8 cellular contexts compared by ENCODE assay signal in genomic region chr6:43667245-43668150, GRCh38. TPM values are rescaled to one million over a fixed set of nuclear protein-coding genes. Genes with fewer than 3 reads are reported as not detected.
A peak's percentile ranks its signal among the peaks of the same experiment; 100 is the strongest.
DNase-seq lines count a peak whose midpoint lies in the region; ATAC-seq, FAIRE-seq and TF ChIP-seq lines count a peak whose summit lies in the region.

No MANE protein-coding gene starts in this region.

- H3K27me3 ChIP-seq in neural progenitor cell (no peaks in the 10 kb centered on the region), stomach smooth muscle (ENCODE audit: control insufficient read depth in 1 of 2, insufficient read depth in 2 of 2, low read length in 2 of 2) (no peaks in the 10 kb centered on the region)

- TF ChIP-seq EP300 in A549 (IDR thresholded peaks at IDR 0.05), result no peak

- H3K27ac Mint-ChIP-seq in neural progenitor cell, result peak overlapping the region; percentile 53

- H3K9ac ChIP-seq in neural progenitor cell, result no peak overlapping the region
- peak overlapping the region; percentile 36 to 47 for H3K9ac ChIP-seq in stomach smooth muscle (ENCODE audit: low read length in 2 of 2)

- peak overlapping the region; percentile 48; the same call in 2 of the 3 replicates for H3K4me2 ChIP-seq in A549
- H3K4me2 ChIP-seq in neural progenitor cell, result peak overlapping the region; percentile 63

- H3K36me3 ChIP-seq in neural progenitor cell (no peaks in the 10 kb centered on the region), stomach smooth muscle (ENCODE audit: control insufficient read depth in 2 of 2, insufficient read depth in 2 of 2, low read length in 2 of 2) (peaks cover 9 to 11% of the 10 kb centered on the region in 2 donors)

- H3K4me1 Mint-ChIP-seq in neural progenitor cell, result peaks cover 22% of the 10 kb centered on the region

- peak; percentile 87 to 88 for TF ChIP-seq RAD21 in A549 (conservative IDR thresholded peaks at IDR 0.05 in 1 of 2, IDR thresholded peaks at IDR 0.05 in 1 of 2)

- no peaks in the 10 kb centered on the region for H4K20me1 ChIP-seq in neural progenitor cell (ENCODE audit: low read depth)

- peaks cover 5% of the 10 kb centered on the region for H3K36me3 Mint-ChIP-seq in neural progenitor cell

- no peaks in the 10 kb centered on the region for H3K9me3 Mint-ChIP-seq in neural progenitor cell

- TF ChIP-seq CTCF in A549 (IDR thresholded peaks at IDR 0.05) (peak; percentile 77), neural progenitor cell (IDR thresholded peaks at IDR 0.05) (peak; percentile 90)

- peaks cover 10% of the 10 kb centered on the region for H3K27me3 Mint-ChIP-seq in neural progenitor cell (ENCODE audit: insufficient read depth, low read depth)

- POLR2A ChIA-PET in A549 (lab: Yijun Ruan, JAX), result interaction anchor here (0.9 to 1.6 kb wide), 2 partner anchors 10 to 38 kb away, joined by 3 to 4 read pairs; partner anchors contain the start of gene GTPBP2

- TF ChIP-seq POLR2A in A549 (IDR thresholded peaks at IDR 0.05; ENCODE audit: low read length), result no peak

- no peak for FAIRE-seq in A549 (lab: Jason Lieb, UNC)

- WGBS in A549 (ENCODE audit: missing lambda C conversion rate), result 44% methylated on average over 5 of the region's 16 CpGs

- no peak overlapping the region for H2AFZ ChIP-seq in neural progenitor cell (replicated peaks)

- H3K27ac ChIP-seq in A549 (peak overlapping the region; percentile 28 to 66; a peak in 2 of 6 replicates), neural progenitor cell (no peak overlapping the region), stomach smooth muscle (ENCODE audit: low read length) (no peak overlapping the region)

- CTCF ChIA-PET in A549 (lab: Yijun Ruan, JAX), result interaction anchor here (0.6 to 11.5 kb wide), 47 partner anchors 8 to 465 kb away, joined by 3 to 72 read pairs (median 5); partner anchors contain the start of genes MRPS18A, RSPH9 and VEGFA

- DNase-seq in A549 (ENCODE audit: low read depth in 1 of 2, low spot score in 1 of 2) (peak; percentile 54 to 68), LoVo (ENCODE audit: low spot score) (peak; percentile 69), RPMI7951 (ENCODE audit: low read depth) (peak; percentile 68), fibroblast of the conjunctiva (ENCODE audit: low read depth) (peak; percentile 49), neural progenitor cell (ENCODE audit: low spot score) (peak; percentile 84)
- peak; percentile 52 for DNase-seq in activated T-helper 9 cell treated with anti-CD3 and anti-CD28 coated beads, Interleukin-2, amount 50 U/mL, for 16 hours (ENCODE audit: low read depth)

- no peak overlapping the region for H3K4me3 ChIP-seq in A549
- H3K4me3 ChIP-seq in neural progenitor cell, result peak overlapping the region; percentile 20
- peak overlapping the region; percentile 23 to 66 for H3K4me3 ChIP-seq in stomach smooth muscle (ENCODE audit: low read length in 2 of 2)

- peak overlapping the region; percentile 71 for H3K4me3 Mint-ChIP-seq in neural progenitor cell

- H3K4me1 ChIP-seq in A549, result peaks cover 14% of the 10 kb centered on the region; the same call in 2 of the 3 replicates
- H3K4me1 ChIP-seq in neural progenitor cell, result peaks cover 29% of the 10 kb centered on the region
- peaks cover 51% of the 10 kb centered on the region for H3K4me1 ChIP-seq in stomach smooth muscle (ENCODE audit: control insufficient read depth, insufficient read depth, low read length)

- no peaks in the 10 kb centered on the region for H3K79me2 ChIP-seq in neural progenitor cell (ENCODE audit: low read depth)

- peak; percentile 71 to 81 for ATAC-seq in A549
- peak; percentile 47 for ATAC-seq in GM18867 (IDR thresholded peaks at IDR 0.05; ENCODE audit: unreplicated experiment)

- no peaks in the 10 kb centered on the region for H3K9me3 ChIP-seq in A549
- no peaks in the 10 kb centered on the region for H3K9me3 ChIP-seq in neural progenitor cell (ENCODE audit: low read depth)
- no peaks in the 10 kb centered on the region for H3K9me3 ChIP-seq in stomach smooth muscle (ENCODE audit: control insufficient read depth in 2 of 2, low read length in 2 of 2)

- H3F3A ChIP-seq in neural progenitor cell (ENCODE audit: low read depth), result peaks cover 43% of the 10 kb centered on the region

TF ChIP-seq in A549, 52 proteins besides CTCF, POLR2A, EP300 and RAD21:
- TF ChIP-seq SMC3 (IDR thresholded peaks at IDR 0.05) (peak; percentile 85), JUN (IDR thresholded peaks at IDR 0.05) (peak in 1 of 2 experiments; percentile 38; a peak in 1 of 5 replicates), TFCP2L1 (CRISPR knock-in tag; IDR thresholded peaks at IDR 0.05) (0 out of 2 replicates have a peak, but pooled peaks have one; percentile 58), POLR2AphosphoS2 (conservative IDR thresholded peaks at IDR 0.05; ENCODE audit: low read length) (0 out of 2 replicates have a peak, but pooled peaks have one; percentile 27), KDM1A (IDR thresholded peaks at IDR 0.05; ENCODE audit: low read depth) (no peak)

RNA-seq across cellular contexts. Expression of gene MRPS18A, which starts 20.1 kb away (rescaled TPM):
- 44.2 and 54.2 TPM in 2 replicates for polyA plus RNA-seq in A549 (2011; rRNA removed)
- polyA plus RNA-seq in A549 (2012; cell fraction: cytosol; rRNA removed), result 63.2 and 69.3 TPM in 2 replicates
- polyA plus RNA-seq in A549 (2012; cell fraction: nucleus; rRNA removed), result 48.8 and 60.2 TPM in 2 replicates
- 38.0 to 42.1 TPM (median 41.1 TPM) in 3 replicates for polyA plus RNA-seq in A549 (2017; fragmentation: RNase III; extraction: RNeasy Plus Mini Kit Qiagen cat#74134 plus additional on column Dnase treatment)
- polyA minus RNA-seq in A549 (2011; rRNA and poly(A)+ RNA removed), result 60.9 and 76.0 TPM in 2 replicates
- 68.5 and 68.7 TPM in 2 replicates for total RNA-seq in RPMI7951 (2014; rRNA removed; shearing (Covaris generic))
- total RNA-seq in neural progenitor cell (ENCODE audit: low replicate concordance), result 34.5 and 52.7 TPM in 2 replicates

RNA-seq across cellular contexts. Expression of gene RSPH9, which starts 22.7 kb away (rescaled TPM):
- 0.18 and 0.37 TPM in 2 replicates for polyA plus RNA-seq in A549 (2011; rRNA removed)
- polyA plus RNA-seq in A549 (2012; cell fraction: cytosol; rRNA removed), result 0.12 and 0.19 TPM in 2 replicates
- polyA plus RNA-seq in A549 (2012; cell fraction: nucleus; rRNA removed), result 0.16 and 0.17 TPM in 2 replicates
- polyA plus RNA-seq in A549 (2017; fragmentation: RNase III; extraction: RNeasy Plus Mini Kit Qiagen cat#74134 plus additional on column Dnase treatment), result 0.09 to 0.17 TPM (median 0.14 TPM) in 3 replicates
- polyA minus RNA-seq in A549 (2011; rRNA and poly(A)+ RNA removed), result 0.33 TPM in 1 of 2 replicates, not detected in the other
- total RNA-seq in RPMI7951 (2014; rRNA removed; shearing (Covaris generic)), result 1.1 and 1.3 TPM in 2 replicates
- 0.47 and 1.4 TPM in 2 replicates for total RNA-seq in neural progenitor cell (ENCODE audit: low replicate concordance)

RNA-seq across cellular contexts. Expression of gene MAD2L1BP, which starts 31.9 kb away (rescaled TPM):
- 26.7 and 32.0 TPM in 2 replicates for polyA plus RNA-seq in A549 (2011; rRNA removed)
- 28.9 and 33.6 TPM in 2 replicates for polyA plus RNA-seq in A549 (2012; cell fraction: cytosol; rRNA removed)
- 34.1 and 35.2 TPM in 2 replicates for polyA plus RNA-seq in A549 (2012; cell fraction: nucleus; rRNA removed)
- polyA plus RNA-seq in A549 (2017; fragmentation: RNase III; extraction: RNeasy Plus Mini Kit Qiagen cat#74134 plus additional on column Dnase treatment), result 22.0 to 22.6 TPM (median 22.4 TPM) in 3 replicates
- polyA minus RNA-seq in A549 (2011; rRNA and poly(A)+ RNA removed), result 29.4 and 37.1 TPM in 2 replicates
- total RNA-seq in RPMI7951 (2014; rRNA removed; shearing (Covaris generic)), result 71.7 and 86.2 TPM in 2 replicates
- 52.0 and 88.1 TPM in 2 replicates for total RNA-seq in neural progenitor cell (ENCODE audit: low replicate concordance)

RNA-seq across cellular contexts. Expression of gene GTPBP2, which starts 38.4 kb away (rescaled TPM):
- polyA plus RNA-seq in A549 (2011; rRNA removed) (59.6 and 71.1 TPM in 2 replicates), A549 (2017; fragmentation: RNase III; extraction: RNeasy Plus Mini Kit Qiagen cat#74134 plus additional on column Dnase treatment) (27.0 to 29.3 TPM (median 28.9 TPM) in 3 replicates)
- 30.1 and 35.5 TPM in 2 replicates for polyA plus RNA-seq in A549 (2012; cell fraction: cytosol; rRNA removed)
- polyA plus RNA-seq in A549 (2012; cell fraction: nucleus; rRNA removed), result 112 and 131 TPM in 2 replicates
- 62.5 and 72.5 TPM in 2 replicates for polyA minus RNA-seq in A549 (2011; rRNA and poly(A)+ RNA removed)
- total RNA-seq in RPMI7951 (2014; rRNA removed; shearing (Covaris generic)), result 39.5 and 42.4 TPM in 2 replicates
- 45.5 and 77.1 TPM in 2 replicates for total RNA-seq in neural progenitor cell (ENCODE audit: low replicate concordance)

Comparison
In these comparisons a context has a peak if more than half of its experiments do, and no peak if none do; other contexts are left out.
1. H3K27ac ChIP-seq: peak in A549 (2 of 2); none in neural progenitor cell (single experiment) and stomach smooth muscle (single experiment).
2. Peak in every context shown above with its lines, with median percentiles within 50 percentile points of each other: DNase-seq.